ENCODE assay signal across 8 cellular contexts in genomic region chr17:50956750-50957523, GRCh38.
DNase-seq lines count a peak whose midpoint lies in the region; ATAC-seq and TF ChIP-seq lines count a peak whose summit lies in the region.

No MANE protein-coding gene starts in this region.

- ATAC-seq in HG03196 (IDR thresholded peaks at IDR 0.05; ENCODE audit: unreplicated experiment), result peak; percentile 60
- no peak for ATAC-seq in HG02571 (IDR thresholded peaks at IDR 0.05; ENCODE audit: unreplicated experiment)

- H3K27me3 ChIP-seq in dorsolateral prefrontal cortex, result no peaks in the 10 kb centered on the region

- TF ChIP-seq CTCF in dorsolateral prefrontal cortex (IDR thresholded peaks at IDR 0.05 in 54 of 56, conservative IDR thresholded peaks at IDR 0.05 in 2 of 56; ENCODE audit: low read depth in 1 of 56, partially characterized antibody in 56 of 56) (peak; percentile 21 to 86 (median 70)), mesothelial cell of epicardium (IDR thresholded peaks at IDR 0.05; ENCODE audit: unreplicated experiment) (peak; percentile 56)

- DNase-seq in DMS53 (lab: John Stamatoyannopoulos, UW) (peak; percentile 79), NCI-H526 (lab: John Stamatoyannopoulos, UW) (peak; percentile 52 to 85), dorsolateral prefrontal cortex (peak in 8 of 10 donors; percentile 58 to 73 (median 69)), mesothelial cell of epicardium (ENCODE audit: low spot score in 2 of 2, unreplicated experiment in 2 of 2) (peak in 1 of 2 experiments; percentile 72)
- DNase-seq in activated CD4-positive, alpha-beta memory T cell treated with anti-CD3 and anti-CD28 coated beads for 36 hours, result peak; percentile 77
- peak; percentile 21 to 44 for DNase-seq in stimulated activated CD8-positive, alpha-beta memory T cell treated with anti-CD3 and anti-CD28 coated beads, Interleukin-7, amount 100 ng/mL, for 1 hour (ENCODE audit: low read depth in 2 of 2)

- peak overlapping the region in 48 of 59 donors; percentile 2 to 78 (median 52) for H3K27ac ChIP-seq in dorsolateral prefrontal cortex

- H3K4me3 ChIP-seq in dorsolateral prefrontal cortex, result no peak overlapping the region

- H3K36me3 Mint-ChIP-seq in activated CD4-positive, alpha-beta memory T cell treated with anti-CD3 and anti-CD28 coated beads for 36 hours, result no peaks in the 10 kb centered on the region
- no peaks in the 10 kb centered on the region for H3K36me3 Mint-ChIP-seq in mesothelial cell of epicardium

- H3K4me3 Mint-ChIP-seq in activated CD4-positive, alpha-beta memory T cell treated with anti-CD3 and anti-CD28 coated beads for 36 hours, result no peak overlapping the region
- H3K4me3 Mint-ChIP-seq in mesothelial cell of epicardium, result no peak overlapping the region

- POLR2A ChIA-PET in activated CD4-positive, alpha-beta memory T cell treated with anti-CD3 and anti-CD28 coated beads for 36 hours (lab: Charles Lee), result interaction anchor here (1.0 kb wide), 1 partner anchor 91 kb away, joined by 3 read pairs; the partner anchor contains the start of gene TOB1

- intact Hi-C loops in activated CD4-positive, alpha-beta memory T cell treated with anti-CD3 and anti-CD28 coated beads for 36 hours (cut with micrococcal nuclease), result loop anchor here (1.0 to 10.0 kb wide), 4 partner anchors 94 to 412 kb away; partner anchors contain the start of gene SPATA20
- intact Hi-C loops in dorsolateral prefrontal cortex (cut with DNase I), result loop anchor here (10.0 kb wide), 2 partner anchors 172 to 412 kb away; partner anchors contain the start of gene SPATA20 (in 1 of the 2)

- H3K4me1 Mint-ChIP-seq in activated CD4-positive, alpha-beta memory T cell treated with anti-CD3 and anti-CD28 coated beads for 36 hours (ENCODE audit: low read depth), result peaks cover 2% of the 10 kb centered on the region
- peaks cover 42% of the 10 kb centered on the region for H3K4me1 Mint-ChIP-seq in mesothelial cell of epicardium

- CTCF ChIA-PET in activated CD4-positive, alpha-beta memory T cell treated with anti-CD3 and anti-CD28 coated beads for 36 hours (lab: Charles Lee), result interaction anchor here (0.6 to 12.9 kb wide), 23 partner anchors 8 to 218 kb away, joined by 3 to 153 read pairs (median 4); partner anchors contain the start of gene TOB1

- no peaks in the 10 kb centered on the region for H3K27me3 Mint-ChIP-seq in activated CD4-positive, alpha-beta memory T cell treated with anti-CD3 and anti-CD28 coated beads for 36 hours
- H3K27me3 Mint-ChIP-seq in mesothelial cell of epicardium (ENCODE audit: low read depth), result no peaks in the 10 kb centered on the region

- no peaks in the 10 kb centered on the region for H3K9me3 Mint-ChIP-seq in activated CD4-positive, alpha-beta memory T cell treated with anti-CD3 and anti-CD28 coated beads for 36 hours
- H3K9me3 Mint-ChIP-seq in mesothelial cell of epicardium, result no peaks in the 10 kb centered on the region

- H3K27ac Mint-ChIP-seq in activated CD4-positive, alpha-beta memory T cell treated with anti-CD3 and anti-CD28 coated beads for 36 hours, result peak overlapping the region; percentile 44
- peak overlapping the region; percentile 61 for H3K27ac Mint-ChIP-seq in mesothelial cell of epicardium
